Comparison of ENCODE assay signal across 17 cellular contexts in genomic region chr9:69573666-69574456, GRCh38.
DNase-seq lines count a peak whose midpoint lies in the region; FAIRE-seq and TF ChIP-seq lines count a peak whose summit lies in the region.
"Had no signal": no experiment of that assay in that cellular context is flagged by ENCODE, and none has a peak within 500 bp of the region (broad histone marks: within the 10 kb centered on the region; RNA-seq: fewer than 3 reads in every experiment).

No MANE protein-coding gene starts in this region.

- no peak overlapping the region for H2AFZ ChIP-seq in astrocyte (ENCODE audit: low read depth, low read length)
- no peak overlapping the region for H2AFZ ChIP-seq in hepatocyte

- peaks cover 30% of the 10 kb centered on the region for H3K4me1 Mint-ChIP-seq in astrocyte (ENCODE audit: low read depth, unreplicated experiment)
- H3K4me1 Mint-ChIP-seq: activated CD4-positive, alpha-beta T cell treated with anti-CD3 and anti-CD28 coated beads for 36 hours had no signal

- no peak for TF ChIP-seq CTCF in astrocyte (IDR thresholded peaks at IDR 0.05; ENCODE audit: insufficient read depth, low read depth, low read length)
- TF ChIP-seq CTCF in hepatocyte (IDR thresholded peaks at IDR 0.05; ENCODE audit: poor library complexity) = no peak

- H3K9me3 ChIP-seq in astrocyte (ENCODE audit: insufficient read depth, low read depth, low read length) (no peaks in the 10 kb centered on the region), hepatocyte (ENCODE audit: low read depth) (no peaks in the 10 kb centered on the region)
- H3K9me3 ChIP-seq: BE2C, colonic mucosa, esophagus muscularis mucosa, tibial artery had no signal

- H3K79me2 ChIP-seq in astrocyte (ENCODE audit: insufficient read depth, low read length) (no peaks in the 10 kb centered on the region), hepatocyte (no peaks in the 10 kb centered on the region)

- no peak overlapping the region for H3K9ac ChIP-seq in astrocyte (ENCODE audit: low read length)

- no peaks in the 10 kb centered on the region for H3K9me3 Mint-ChIP-seq in astrocyte (ENCODE audit: unreplicated experiment)
- H3K9me3 Mint-ChIP-seq: T-helper 1 cell treated with Interleukin-12 subunit alpha and Interleukin-12 subunit beta and Interleukin-4 antibody, amounts not matched to agents 30 μg/mL and 1 μg/mL, for 36 hours had no signal

- H4K20me1 ChIP-seq in astrocyte (ENCODE audit: insufficient read depth, low read length) (no peaks in the 10 kb centered on the region), hepatocyte (ENCODE audit: insufficient read depth, poor library complexity, severe bottlenecking) (no peaks in the 10 kb centered on the region)

- no peaks in the 10 kb centered on the region for H3K36me3 Mint-ChIP-seq in astrocyte (ENCODE audit: low read depth, unreplicated experiment)

- H3K4me1 ChIP-seq in astrocyte (ENCODE audit: insufficient read depth, low read length) = peaks cover 42% of the 10 kb centered on the region
- no peaks in the 10 kb centered on the region for H3K4me1 ChIP-seq in hepatocyte (ENCODE audit: insufficient read depth)
- H3K4me1 ChIP-seq: colonic mucosa had no signal

- H3K27ac Mint-ChIP-seq in astrocyte (ENCODE audit: unreplicated experiment) = peak overlapping the region; percentile 87
- H3K27ac Mint-ChIP-seq: activated CD4-positive, alpha-beta T cell treated with anti-CD3 and anti-CD28 coated beads for 36 hours; progenitor cell of endocrine pancreas; T-helper 1 cell treated with Interleukin-12 subunit alpha and Interleukin-12 subunit beta and Interleukin-4 antibody, amounts not matched to agents 30 μg/mL and 1 μg/mL, for 36 hours had no signal

- H3K36me3 ChIP-seq in astrocyte (ENCODE audit: insufficient read depth, low read length) = no peaks in the 10 kb centered on the region
- no peaks in the 10 kb centered on the region for H3K36me3 ChIP-seq in hepatocyte (replicated peaks; ENCODE audit: insufficient read depth, low read depth)
- H3K36me3 ChIP-seq: colonic mucosa, esophagus muscularis mucosa, tibial artery had no signal

- DNase-seq in A172 (ENCODE audit: low spot score) (peak; percentile 57), GM03348 (ENCODE audit: low spot score) (peak; percentile 45), astrocyte (ENCODE audit: low read depth) (peak; percentile 79), iris pigment epithelial cell (ENCODE audit: low read depth) (peak; percentile 51), NCI-H510A (lab: John Stamatoyannopoulos, UW) (no peak), NCI-H2081 (lab: John Stamatoyannopoulos, UW) (no peak), NCI-H526 treated with DMSO at 0.1 percent for 48 hours (lab: John Stamatoyannopoulos, UW) (no peak), hepatocyte (ENCODE audit: low spot score) (no peak)
- DNase-seq: activated CD4-positive, alpha-beta T cell treated with anti-CD3 and anti-CD28 coated beads for 36 hours; activated T-cell treated with anti-CD3 and anti-CD28 coated beads, Interleukin-2, amount 50 U/mL, for 1 hour; BE2C; colonic mucosa; DMS79; tibial artery had no signal

- no peaks in the 10 kb centered on the region for H3K9me2 ChIP-seq in hepatocyte (replicated peaks; ENCODE audit: insufficient read depth)

- peaks cover 2% of the 10 kb centered on the region for H3K27me3 Mint-ChIP-seq in astrocyte (ENCODE audit: low read depth, unreplicated experiment)

- no peak overlapping the region for H3K4me3 ChIP-seq in astrocyte (ENCODE audit: insufficient read depth, low read depth, low read length)
- no peak overlapping the region for H3K4me3 ChIP-seq in hepatocyte
- H3K4me3 ChIP-seq: colonic mucosa, esophagus muscularis mucosa, tibial artery had no signal

- H3K27ac ChIP-seq in astrocyte (ENCODE audit: low read depth, low read length) (peak overlapping the region; percentile 43), hepatocyte (no peak overlapping the region)
- H3K27ac ChIP-seq: colonic mucosa, esophagus muscularis mucosa, tibial artery had no signal

- FAIRE-seq in astrocyte (lab: Jason Lieb, UNC) = peak; percentile 9

- WGBS in hepatocyte (ENCODE audit: low lambda C conversion rate, missing lambda C conversion rate) = 83% methylated on average over 8 of the region's 8 CpGs

- peak overlapping the region; percentile 55 for H3K4me2 ChIP-seq in astrocyte (ENCODE audit: low read length)
- no peak overlapping the region for H3K4me2 ChIP-seq in hepatocyte

- H3K27me3 ChIP-seq in astrocyte (ENCODE audit: insufficient read depth, low read length) = no peaks in the 10 kb centered on the region
- H3K27me3 ChIP-seq in hepatocyte = no peaks in the 10 kb centered on the region
- H3K27me3 ChIP-seq: BE2C, colonic mucosa, esophagus muscularis mucosa, tibial artery had no signal

- no peak overlapping the region for H3K4me3 Mint-ChIP-seq in astrocyte (ENCODE audit: unreplicated experiment)
- H3K4me3 Mint-ChIP-seq: activated CD4-positive, alpha-beta T cell treated with anti-CD3 and anti-CD28 coated beads for 36 hours; T-helper 1 cell treated with Interleukin-12 subunit alpha and Interleukin-12 subunit beta and Interleukin-4 antibody, amounts not matched to agents 30 μg/mL and 1 μg/mL, for 36 hours had no signal

Comparison
In these comparisons a context has a peak if more than half of its experiments do, and no peak if none do; other contexts are left out.
1. DNase-seq: peak in A172 (single experiment), GM03348 (single experiment), astrocyte (single experiment) and iris pigment epithelial cell (single experiment); none in NCI-H510A (single experiment), NCI-H2081 (0 of 2), NCI-H526 treated with DMSO at 0.1 percent for 48 hours (single experiment) and hepatocyte (single experiment).